ENCODE assay signal across 8 cellular contexts in the genomic region with DNA sequence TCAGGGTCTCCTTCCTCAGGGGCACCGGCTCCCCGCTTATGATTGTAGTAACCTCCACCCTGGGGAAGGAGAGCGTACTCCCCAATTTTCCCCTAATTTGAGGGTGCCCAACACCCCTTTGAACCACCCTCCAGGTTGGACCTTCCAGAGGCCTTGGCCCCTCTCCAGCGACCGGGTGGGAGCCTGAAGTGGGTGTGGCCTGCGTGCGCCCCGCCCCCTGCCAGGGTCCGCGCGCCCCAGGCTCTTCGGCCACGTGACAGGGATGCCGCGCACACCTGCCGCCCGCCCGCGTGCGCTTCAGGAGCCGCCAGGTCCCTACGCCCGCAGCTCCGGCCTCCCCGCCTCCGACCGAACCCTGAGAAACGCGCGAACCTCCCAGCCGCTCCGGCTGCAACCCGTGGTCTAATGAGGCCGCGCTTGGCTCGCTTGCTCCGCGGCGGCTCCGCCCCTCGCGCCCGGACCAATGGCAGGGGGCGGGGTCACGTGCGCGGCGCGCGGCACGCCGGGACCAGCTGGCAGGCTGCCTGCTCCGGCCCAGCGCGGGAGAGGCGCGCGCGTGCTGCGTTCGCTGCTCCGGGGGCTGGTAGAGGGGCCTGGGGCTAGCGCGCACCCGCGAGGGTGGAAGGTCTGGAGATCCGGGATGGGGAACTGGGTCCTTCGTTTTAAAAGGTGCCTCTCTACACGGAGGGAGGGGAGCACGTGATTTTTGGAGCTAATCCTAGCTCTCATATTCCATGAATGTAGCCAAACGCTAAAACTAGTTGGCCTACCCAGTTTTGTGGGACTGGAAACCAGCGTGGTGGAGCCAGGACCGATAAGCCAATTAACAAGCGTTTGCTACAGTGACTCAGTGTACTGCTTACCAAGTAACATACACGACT. TPM values are rescaled to one million over a fixed set of nuclear protein-coding genes. Genes with fewer than 3 reads are reported as not detected.
DNase-seq lines count a peak whose midpoint lies in the region; ATAC-seq and TF ChIP-seq lines count a peak whose summit lies in the region.

A gene (minus strand): TSS at position 404 of the 881 bp plus-strand sequence. CDS start 618 bp downstream, outside the sequence.

- no peak within 1 kb of the TSS for H3K27ac Mint-ChIP-seq in activated T-helper 17 cell treated with anti-CD3 and anti-CD28 coated beads, Interleukin-2, amount 50 U/mL, for 72 hours
- H3K27ac Mint-ChIP-seq in natural killer cell treated with Interleukin-12 subunit alpha and Interleukin-12 subunit beta and Interleukin-15 and Interleukin-18, amount 100 ng/mL, for 72 hours, result peak within 1 kb of the TSS in 1 of 2 donors; percentile 45

- ATAC-seq in GM21576 (IDR thresholded peaks at IDR 0.05; ENCODE audit: unreplicated experiment), result peak; percentile 54
- ATAC-seq in activated T-helper 17 cell treated with anti-CD3 and anti-CD28 coated beads, Interleukin-2, amount 50 U/mL, for 72 hours (replicated peaks), result peak; percentile 98
- peak; percentile 97 to 98 for ATAC-seq in natural killer cell treated with Interleukin-12 subunit alpha and Interleukin-12 subunit beta and Interleukin-15 and Interleukin-18, amount 100 ng/mL, for 72 hours
- peak; percentile 89 for ATAC-seq in stimulated activated naive CD8-positive, alpha-beta T cell treated with anti-CD3 and anti-CD28 coated beads, Interleukin-15, Interleukin-2, amounts not matched to agents 100 U/mL and 50 U/mL, for 24 hours

- peak within 1 kb of the TSS; percentile 82 for H3K27ac ChIP-seq in RWPE1

- CTCF ChIA-PET in RWPE1 (lab: Yijun Ruan, JAX), result interaction anchor here (0.6 kb wide), 1 partner anchor 47 kb away, joined by 4 read pairs; no protein-coding TSS in a partner anchor

- H3K4me1 Mint-ChIP-seq in activated T-helper 17 cell treated with anti-CD3 and anti-CD28 coated beads, Interleukin-2, amount 50 U/mL, for 72 hours, result peaks cover 5% of the 10 kb centered on the region
- peaks cover 11 to 14% of the 10 kb centered on the region in 2 donors for H3K4me1 Mint-ChIP-seq in natural killer cell treated with Interleukin-12 subunit alpha and Interleukin-12 subunit beta and Interleukin-15 and Interleukin-18, amount 100 ng/mL, for 72 hours (ENCODE audit: low read depth in 2 of 2)

- H3K27me3 Mint-ChIP-seq in activated T-helper 17 cell treated with anti-CD3 and anti-CD28 coated beads, Interleukin-2, amount 50 U/mL, for 72 hours, result no peaks in the 10 kb centered on the region
- no peaks in the 10 kb centered on the region for H3K27me3 Mint-ChIP-seq in natural killer cell treated with Interleukin-12 subunit alpha and Interleukin-12 subunit beta and Interleukin-15 and Interleukin-18, amount 100 ng/mL, for 72 hours

- no peak for TF ChIP-seq CTCF in RWPE1 (conservative IDR thresholded peaks at IDR 0.05; ENCODE audit: low read depth)
- TF ChIP-seq CTCF in fibroblast of pulmonary artery (IDR thresholded peaks at IDR 0.05; ENCODE audit: low read length, missing control alignments), result no peak

- DNase-seq in DMS 273 (lab: John Stamatoyannopoulos, UW; ENCODE audit: unreplicated experiment) (peak; percentile 94), LHCN-M2 (ENCODE audit: low read depth) (peak; percentile 72), RWPE1 (ENCODE audit: low spot score) (peak; percentile 85), fibroblast of pulmonary artery (ENCODE audit: low read depth) (peak; percentile 82)
- DNase-seq in natural killer cell treated with Interleukin-12 subunit alpha and Interleukin-12 subunit beta and Interleukin-15 and Interleukin-18, amount 100 ng/mL, for 72 hours (ENCODE audit: low spot score), result peak; percentile 91
- DNase-seq in stimulated activated naive CD8-positive, alpha-beta T cell treated with anti-CD3 and anti-CD28 coated beads, Interleukin-15, Interleukin-2, amounts not matched to agents 100 U/mL and 50 U/mL, for 24 hours, result peak; percentile 91

- peak within 1 kb of the TSS; percentile 67 for H3K4me3 Mint-ChIP-seq in activated T-helper 17 cell treated with anti-CD3 and anti-CD28 coated beads, Interleukin-2, amount 50 U/mL, for 72 hours
- peak within 1 kb of the TSS; percentile 66 for H3K4me3 Mint-ChIP-seq in natural killer cell treated with Interleukin-12 subunit alpha and Interleukin-12 subunit beta and Interleukin-15 and Interleukin-18, amount 100 ng/mL, for 72 hours

- POLR2A ChIA-PET in RWPE1 (lab: Yijun Ruan, JAX; ENCODE audit: low non-redundant PET), result no interaction called here

- H3K4me3 ChIP-seq in fibroblast of pulmonary artery (replicated peaks; ENCODE audit: low read depth, low read length), result peak within 1 kb of the TSS; percentile 55

- H3K36me3 Mint-ChIP-seq in activated T-helper 17 cell treated with anti-CD3 and anti-CD28 coated beads, Interleukin-2, amount 50 U/mL, for 72 hours (ENCODE audit: low read depth), result peaks cover 22% of the 10 kb centered on the region
- H3K36me3 Mint-ChIP-seq in natural killer cell treated with Interleukin-12 subunit alpha and Interleukin-12 subunit beta and Interleukin-15 and Interleukin-18, amount 100 ng/mL, for 72 hours, result peaks cover 8% of the 10 kb centered on the region

- H3K9me3 Mint-ChIP-seq in activated T-helper 17 cell treated with anti-CD3 and anti-CD28 coated beads, Interleukin-2, amount 50 U/mL, for 72 hours, result peaks cover 3% of the 10 kb centered on the region
- no peaks in the 10 kb centered on the region for H3K9me3 Mint-ChIP-seq in natural killer cell treated with Interleukin-12 subunit alpha and Interleukin-12 subunit beta and Interleukin-15 and Interleukin-18, amount 100 ng/mL, for 72 hours

RNA-seq across cellular contexts. Expression of the gene that starts here (rescaled TPM):
- total RNA-seq in LHCN-M2 (2014; rRNA removed), result 14.8 and 19.5 TPM in 2 replicates
- 12.6 TPM for polyA plus RNA-seq in LHCN-M2 (2012)
- total RNA-seq in activated T-helper 17 cell treated with anti-CD3 and anti-CD28 coated beads, Interleukin-2, amount 50 U/mL, for 72 hours, result 10 to 100 TPM; 12.3 to 18.0 TPM
- total RNA-seq in natural killer cell treated with Interleukin-12 subunit alpha and Interleukin-12 subunit beta and Interleukin-15 and Interleukin-18, amount 100 ng/mL, for 72 hours, result 10 to 100 TPM in 1 of 2 donors, 1 to 10 TPM in 1; 6.5 to 25.5 TPM

Comparison
In these comparisons a context has a peak if more than half of its experiments do, and no peak if none do; other contexts are left out.
1. Peak in every context shown above with its lines: DNase-seq, ATAC-seq, H3K4me3 ChIP-seq and H3K27ac ChIP-seq.